9 cellular contexts compared by ENCODE assay signal in genomic region chr2:214365549-214365948, GRCh38. TPM values are rescaled to one million over a fixed set of nuclear protein-coding genes. Genes with fewer than 3 reads are reported as not detected.
"Had no signal": no experiment of that assay in that cellular context is flagged by ENCODE, and none has a peak within 500 bp of the region (broad histone marks: within the 10 kb centered on the region; RNA-seq: fewer than 3 reads in every experiment).

No MANE protein-coding gene starts in this region.

- H3K4me2 ChIP-seq: GM23338 had no signal

- H3K4me3 ChIP-seq: GM23248, GM23338, HAP-1 had no signal

- H3K9me3 ChIP-seq: HAP-1 had no signal

- H2AFZ ChIP-seq: GM23248, GM23338 had no signal

- H3K9ac ChIP-seq: GM23248 had no signal

- DNase-seq: GM23248, GOT3, H7, H9, HCEC 1CT, HFFc6 had no signal

- H3K36me3 ChIP-seq: HAP-1 had no signal

- H3K27ac ChIP-seq: GM23248 had no signal

RNA-seq across cellular contexts. Expression of gene VWC2L, which starts 45.3 kb away (rescaled TPM):
- polyA plus RNA-seq: GM23248, GM23338, H1 had no signal
